11 cellular contexts compared by ENCODE assay signal in genomic region chr18:7921938-7922587, GRCh38.
A peak's percentile ranks its signal among the peaks of the same experiment; 100 is the strongest.
DNase-seq lines count a peak whose midpoint lies in the region; ATAC-seq and TF ChIP-seq lines count a peak whose summit lies in the region.
"Had no signal": no experiment of that assay in that cellular context is flagged by ENCODE, and none has a peak within 500 bp of the region (broad histone marks: within the 10 kb centered on the region; RNA-seq: fewer than 3 reads in every experiment).

No MANE protein-coding gene starts in this region.

- peak overlapping the region; percentile 81 for H2BK120ac ChIP-seq in trophoblast cell (ENCODE audit: insufficient read depth, low read length, poor library complexity)

- no peak overlapping the region for H3K4me3 ChIP-seq in SJCRH30
- no peak overlapping the region for H3K4me3 ChIP-seq in fibroblast of mammary gland (ENCODE audit: control insufficient read depth, low read depth, low read length)
- no peak overlapping the region for H3K4me3 ChIP-seq in trophoblast cell (ENCODE audit: low read depth, low read length)
- H3K4me3 ChIP-seq in neural progenitor cell, result no peak overlapping the region

- H3K27me3 Mint-ChIP-seq in neural progenitor cell (ENCODE audit: insufficient read depth, low read depth), result no peaks in the 10 kb centered on the region
- H3K27me3 Mint-ChIP-seq in activated CD8-positive, alpha-beta T cell treated with anti-CD3 and anti-CD28 coated beads, Interleukin-2, amount 10 ng/mL, durations not matched to agents 7 days and 5 days (ENCODE audit: low read depth), result no peaks in the 10 kb centered on the region
- H3K27me3 Mint-ChIP-seq: naive thymus-derived CD8-positive, alpha-beta T cell had no signal

- no peak for ATAC-seq in GM18858 (IDR thresholded peaks at IDR 0.05; ENCODE audit: unreplicated experiment)
- ATAC-seq in activated CD8-positive, alpha-beta T cell treated with anti-CD3 and anti-CD28 coated beads, Interleukin-2, amount 10 ng/mL, durations not matched to agents 7 days and 5 days, result no peak
- ATAC-seq: naive thymus-derived CD8-positive, alpha-beta T cell had no signal

- H3K4ac ChIP-seq in trophoblast cell (ENCODE audit: low read depth, low read length), result peak overlapping the region; percentile 29

- H2BK5ac ChIP-seq in trophoblast cell (ENCODE audit: low read depth, low read length, poor library complexity), result peak overlapping the region; percentile 14

- CTCF ChIA-PET in activated CD8-positive, alpha-beta T cell treated with anti-CD3 and anti-CD28 coated beads, Interleukin-2, amount 10 ng/mL, durations not matched to agents 7 days and 5 days (lab: Charles Lee), result no interaction called here

- H2AK5ac ChIP-seq in trophoblast cell (ENCODE audit: low read length), result peak overlapping the region; percentile 96

- H3K4me1 Mint-ChIP-seq in neural progenitor cell, result no peaks in the 10 kb centered on the region
- H3K4me1 Mint-ChIP-seq in activated CD8-positive, alpha-beta T cell treated with anti-CD3 and anti-CD28 coated beads, Interleukin-2, amount 10 ng/mL, durations not matched to agents 7 days and 5 days (ENCODE audit: low read depth), result no peaks in the 10 kb centered on the region
- H3K4me1 Mint-ChIP-seq: naive thymus-derived CD8-positive, alpha-beta T cell had no signal

- H3K36me3 ChIP-seq in SJCRH30 (no peaks in the 10 kb centered on the region), trophoblast cell (ENCODE audit: control insufficient read depth in 1 of 2, insufficient read depth in 2 of 2, low read length in 2 of 2) (no peaks in the 10 kb centered on the region), neural progenitor cell (no peaks in the 10 kb centered on the region)

- peak overlapping the region; percentile 75 for H4K91ac ChIP-seq in trophoblast cell (ENCODE audit: low read depth, low read length)

- peak overlapping the region; percentile 54 for H3K27ac ChIP-seq in SJCRH30
- peak overlapping the region; percentile 58 for H3K27ac ChIP-seq in trophoblast cell (ENCODE audit: low read depth, low read length)
- no peak overlapping the region for H3K27ac ChIP-seq in neural progenitor cell

- H3K9me3 ChIP-seq in SJCRH30 (replicated peaks) (no peaks in the 10 kb centered on the region), trophoblast cell (ENCODE audit: insufficient read depth, low read depth, low read length) (no peaks in the 10 kb centered on the region), neural progenitor cell (ENCODE audit: low read depth) (no peaks in the 10 kb centered on the region)

- H3K79me2 ChIP-seq in trophoblast cell (ENCODE audit: control insufficient read depth, insufficient read depth, low read length, poor library complexity) (no peaks in the 10 kb centered on the region), neural progenitor cell (ENCODE audit: low read depth) (no peaks in the 10 kb centered on the region)

- peaks cover 18% of the 10 kb centered on the region for H3K9me3 Mint-ChIP-seq in neural progenitor cell
- peaks cover 4% of the 10 kb centered on the region for H3K9me3 Mint-ChIP-seq in activated CD8-positive, alpha-beta T cell treated with anti-CD3 and anti-CD28 coated beads, Interleukin-2, amount 10 ng/mL, durations not matched to agents 7 days and 5 days (ENCODE audit: insufficient read depth)

- peaks cover 38% of the 10 kb centered on the region for H3K4me1 ChIP-seq in SJCRH30
- peaks cover 9 to 12% of the 10 kb centered on the region in 2 experiments for H3K4me1 ChIP-seq in trophoblast cell (ENCODE audit: control insufficient read depth in 1 of 2, insufficient read depth in 2 of 2, low read length in 2 of 2)
- no peaks in the 10 kb centered on the region for H3K4me1 ChIP-seq in neural progenitor cell

- H3K36me3 Mint-ChIP-seq in neural progenitor cell, result no peaks in the 10 kb centered on the region
- no peaks in the 10 kb centered on the region for H3K36me3 Mint-ChIP-seq in activated CD8-positive, alpha-beta T cell treated with anti-CD3 and anti-CD28 coated beads, Interleukin-2, amount 10 ng/mL, durations not matched to agents 7 days and 5 days (ENCODE audit: low read depth)

- DNase-seq in DMS53 treated with DMSO at 0.1 percent for 48 hours (lab: John Stamatoyannopoulos, UW; ENCODE audit: unreplicated experiment) (peak; percentile 93), SJCRH30 (peak in 1 of 2 experiments; percentile 39), fibroblast of mammary gland (ENCODE audit: low read depth) (peak; percentile 82), trophoblast cell (peak in 1 of 2 donors; percentile 47), iPS-NIHi11 (ENCODE audit: low spot score) (no peak), neural progenitor cell (ENCODE audit: low spot score) (no peak)
- DNase-seq in activated CD8-positive, alpha-beta T cell treated with anti-CD3 and anti-CD28 coated beads, Interleukin-2, amount 10 ng/mL, durations not matched to agents 7 days and 5 days, result no peak
- DNase-seq: COR-L47; naive thymus-derived CD8-positive, alpha-beta T cell; NCI-H1694 treated with DMSO at 0.1 percent for 48 hours had no signal

- POLR2A ChIA-PET in activated CD8-positive, alpha-beta T cell treated with anti-CD3 and anti-CD28 coated beads, Interleukin-2, amount 10 ng/mL, durations not matched to agents 7 days and 5 days (lab: Charles Lee), result no interaction called here

- H3K23ac ChIP-seq in trophoblast cell (ENCODE audit: low read length), result no peak overlapping the region

- H2AFZ ChIP-seq in trophoblast cell (ENCODE audit: insufficient read depth, low read length, poor library complexity) (no peak overlapping the region), neural progenitor cell (replicated peaks) (no peak overlapping the region)

- peak overlapping the region; percentile 44 for H3K14ac ChIP-seq in trophoblast cell (ENCODE audit: low read length)

- no peak for TF ChIP-seq CTCF in fibroblast of mammary gland (conservative IDR thresholded peaks at IDR 0.05; ENCODE audit: control insufficient read depth, insufficient read depth, low read depth, low read length)
- no peak for TF ChIP-seq CTCF in neural progenitor cell (IDR thresholded peaks at IDR 0.05)

- no peaks in the 10 kb centered on the region for H3K27me3 ChIP-seq in SJCRH30
- no peaks in the 10 kb centered on the region for H3K27me3 ChIP-seq in trophoblast cell (ENCODE audit: insufficient read depth, low read length)
- H3K27me3 ChIP-seq in neural progenitor cell, result no peaks in the 10 kb centered on the region

- no peaks in the 10 kb centered on the region for H4K20me1 ChIP-seq in neural progenitor cell (ENCODE audit: low read depth)

- no peak overlapping the region for H3K4me3 Mint-ChIP-seq in neural progenitor cell
- no peak overlapping the region for H3K4me3 Mint-ChIP-seq in activated CD8-positive, alpha-beta T cell treated with anti-CD3 and anti-CD28 coated beads, Interleukin-2, amount 10 ng/mL, durations not matched to agents 7 days and 5 days
- H3K4me3 Mint-ChIP-seq: naive thymus-derived CD8-positive, alpha-beta T cell had no signal

- no peak overlapping the region for H3K9ac ChIP-seq in trophoblast cell (ENCODE audit: low read length)
- no peak overlapping the region for H3K9ac ChIP-seq in neural progenitor cell

- no peak overlapping the region for H3K27ac Mint-ChIP-seq in neural progenitor cell
- no peak overlapping the region for H3K27ac Mint-ChIP-seq in activated CD8-positive, alpha-beta T cell treated with anti-CD3 and anti-CD28 coated beads, Interleukin-2, amount 10 ng/mL, durations not matched to agents 7 days and 5 days
- H3K27ac Mint-ChIP-seq: naive thymus-derived CD8-positive, alpha-beta T cell had no signal

- peaks cover 3% of the 10 kb centered on the region for H3K79me1 ChIP-seq in trophoblast cell (ENCODE audit: low read length)

- H3K18ac ChIP-seq in trophoblast cell (ENCODE audit: low read length), result peak overlapping the region; percentile 86

- H3F3A ChIP-seq in neural progenitor cell (ENCODE audit: low read depth), result no peaks in the 10 kb centered on the region

- peak overlapping the region; percentile 61 for H2BK12ac ChIP-seq in trophoblast cell (ENCODE audit: low read length)

- H3K4me2 ChIP-seq in trophoblast cell (ENCODE audit: low read length) (no peak overlapping the region), neural progenitor cell (no peak overlapping the region)

- H4K12ac ChIP-seq in trophoblast cell (ENCODE audit: low read depth, low read length), result no peak overlapping the region

- no CpG with 5 or more reads among the region's 3 CpGs for WGBS in trophoblast cell (ENCODE audit: extremely low coverage, insufficient coverage, insufficient read length)

- no peak overlapping the region for H4K8ac ChIP-seq in trophoblast cell (ENCODE audit: low read depth, low read length)

Comparison
In these comparisons a context has a peak if more than half of its experiments do, and no peak if none do; other contexts are left out.
1. DNase-seq: peak in DMS53 treated with DMSO at 0.1 percent for 48 hours (single experiment) and fibroblast of mammary gland (single experiment); none in iPS-NIHi11 (single experiment), neural progenitor cell (single experiment) and activated CD8-positive, alpha-beta T cell treated with anti-CD3 and anti-CD28 coated beads, Interleukin-2, amount 10 ng/mL, durations not matched to agents 7 days and 5 days (single experiment).